ENCODE assay signal across 18 cellular contexts in genomic region chr3:127161236-127161635, GRCh38. TPM values are rescaled to one million over a fixed set of nuclear protein-coding genes. Genes with fewer than 3 reads are reported as not detected.
DNase-seq lines count a peak whose midpoint lies in the region; ATAC-seq and TF ChIP-seq lines count a peak whose summit lies in the region.
"Had no signal": no experiment of that assay in that cellular context is flagged by ENCODE, and none has a peak within 500 bp of the region (broad histone marks: within the 10 kb centered on the region; RNA-seq: fewer than 3 reads in every experiment).

No MANE protein-coding gene starts in this region.

- peak overlapping the region; percentile 95 for H4K91ac ChIP-seq in neuronal stem cell (ENCODE audit: low read depth, low read length, poor library complexity)

- peak overlapping the region; percentile 41; the same call in 1 of the 2 replicates for H3K27ac ChIP-seq in VCaP
- no peak overlapping the region for H3K27ac ChIP-seq in neuronal stem cell (replicated peaks; ENCODE audit: low read length)
- H3K27ac ChIP-seq: C4-2B, GM23248 had no signal

- H4K8ac ChIP-seq in neuronal stem cell (ENCODE audit: low read depth, low read length) = no peak overlapping the region

- peak overlapping the region; percentile 17 for H2AK5ac ChIP-seq in neuronal stem cell (ENCODE audit: low read depth, low read length)

- no peak overlapping the region for H3K18ac ChIP-seq in neuronal stem cell (ENCODE audit: low read length)

- peaks cover 0 to 43% of the 10 kb centered on the region in 2 donors for H3K4me1 ChIP-seq in neuronal stem cell (ENCODE audit: control insufficient read depth in 2 of 2, insufficient read depth in 1 of 2, low read depth in 1 of 2, low read length in 2 of 2)
- H3K4me1 ChIP-seq: Caco-2 had no signal

- no peaks in the 10 kb centered on the region for H3K9me3 ChIP-seq in neuronal stem cell (replicated peaks in 1 of 2; ENCODE audit: control insufficient read depth in 2 of 2, insufficient read depth in 1 of 2, low read depth in 1 of 2, low read length in 2 of 2)
- H3K9me3 ChIP-seq: Caco-2 had no signal

- H3K4me3 ChIP-seq in neuronal stem cell (ENCODE audit: low read length in 2 of 2) = no peak overlapping the region
- H3K4me3 ChIP-seq: GM23248 had no signal

- peaks cover 3% of the 10 kb centered on the region for H3K79me1 ChIP-seq in neuronal stem cell (ENCODE audit: low read depth, low read length)

- ATAC-seq in GM19463 (IDR thresholded peaks at IDR 0.05; ENCODE audit: unreplicated experiment) = no peak
- ATAC-seq: CD8-positive, alpha-beta T cell had no signal

- no peaks in the 10 kb centered on the region for H3K36me3 ChIP-seq in neuronal stem cell (replicated peaks in 1 of 2; ENCODE audit: control insufficient read depth in 2 of 2, insufficient read depth in 2 of 2, low read length in 2 of 2)

- peak; percentile 43 for DNase-seq in activated effector memory CD4-positive, alpha-beta T cell treated with anti-CD3 and anti-CD28 coated beads, Interleukin-2, amount 50 U/mL, for 16 hours
- DNase-seq in activated effector memory CD4-positive, alpha-beta T cell treated with Interleukin-2 at 50 U/mL for 16 hours = no peak
- DNase-seq in neuronal stem cell (ENCODE audit: low spot score) = no peak
- no peak for DNase-seq in C1 segment of cervical spinal cord (lab: John Stamatoyannopoulos, UW)
- DNase-seq: Caco-2; CD4-positive, CD25-positive, alpha-beta regulatory T cell; CD8-positive, alpha-beta T cell; DMS153; EL; GF-D8; GM23248; H7; HCEC 1CT had no signal

- H3K4me2 ChIP-seq in neuronal stem cell (ENCODE audit: insufficient read depth, low read length, poor library complexity, severe bottlenecking) = no peak overlapping the region

- no peak overlapping the region for H2BK5ac ChIP-seq in neuronal stem cell (ENCODE audit: low read length)

- H2BK12ac ChIP-seq in neuronal stem cell (ENCODE audit: low read length) = no peak overlapping the region

- peak overlapping the region; percentile 3 for H2BK15ac ChIP-seq in neuronal stem cell (ENCODE audit: low read length)

- TF ChIP-seq CTCF in VCaP (conservative IDR thresholded peaks at IDR 0.05) = no peak

- H3K23ac ChIP-seq in neuronal stem cell (ENCODE audit: low read depth, low read length, poor library complexity) = no peak overlapping the region

- no peaks in the 10 kb centered on the region for H3K27me3 ChIP-seq in neuronal stem cell (ENCODE audit: control insufficient read depth in 3 of 3, insufficient read depth in 3 of 3, low read depth in 1 of 3, low read length in 3 of 3)

- H3K14ac ChIP-seq in neuronal stem cell (ENCODE audit: low read length) = no peak overlapping the region

- H3K9ac ChIP-seq in neuronal stem cell (ENCODE audit: low read depth, low read length, poor library complexity) = no peak overlapping the region
- H3K9ac ChIP-seq: GM23248 had no signal

- no CpG with 5 or more reads among the region's 2 CpGs for WGBS in neuronal stem cell (ENCODE audit: extremely low coverage in 2 of 2, insufficient read length in 2 of 2, insufficient replicate concordance in 1 of 2), 2 donors

- no peak overlapping the region for H2BK120ac ChIP-seq in neuronal stem cell (ENCODE audit: low read depth, low read length)

- no peak overlapping the region for H2AFZ ChIP-seq in neuronal stem cell (ENCODE audit: low read length)
- H2AFZ ChIP-seq: GM23248 had no signal

- no peak overlapping the region for H3K4ac ChIP-seq in neuronal stem cell (ENCODE audit: low read length)

RNA-seq across cellular contexts. Expression of gene PRR23E, which starts 31.7 kb away (rescaled TPM):
- not detected for polyA plus RNA-seq in neuronal stem cell (2013, experiment 1 of 2)
- not detected for polyA plus RNA-seq in neuronal stem cell (2013, experiment 2 of 2)
- polyA plus RNA-seq: BJ; CD4-positive, CD25-positive, alpha-beta regulatory T cell; GM23248; H1 had no signal
